20 cellular contexts compared by ENCODE assay signal in genomic region chr19:50301607-50301971, GRCh38. TPM values are rescaled to one million over a fixed set of nuclear protein-coding genes. Genes with fewer than 3 reads are reported as not detected.
"Had no signal": no experiment of that assay in that cellular context is flagged by ENCODE, and none has a peak within 500 bp of the region (broad histone marks: within the 10 kb centered on the region; RNA-seq: fewer than 3 reads in every experiment).

No MANE protein-coding gene starts in this region.

- FAIRE-seq: bronchial epithelial cell had no signal

- H3K9me3 Mint-ChIP-seq: activated naive CD4-positive, alpha-beta T cell treated with anti-CD3 and anti-CD28 coated beads, Interleukin-2, amount 50 U/mL, for 24 hours; T-helper 1 cell treated with Interleukin-12 subunit alpha and Interleukin-12 subunit beta and Interleukin-4 antibody, amounts not matched to agents 30 μg/mL and 1 μg/mL, for 36 hours had no signal

- H3K36me3 Mint-ChIP-seq: activated naive CD4-positive, alpha-beta T cell treated with anti-CD3 and anti-CD28 coated beads, Interleukin-2, amount 50 U/mL, for 24 hours had no signal

- H3K4me3 Mint-ChIP-seq: activated naive CD4-positive, alpha-beta T cell treated with anti-CD3 and anti-CD28 coated beads, Interleukin-2, amount 50 U/mL, for 24 hours; T-helper 1 cell treated with Interleukin-12 subunit alpha and Interleukin-12 subunit beta and Interleukin-4 antibody, amounts not matched to agents 30 μg/mL and 1 μg/mL, for 36 hours had no signal

- H3K27ac ChIP-seq: ascending aorta, body of pancreas had no signal

- H3K4me1 ChIP-seq: ascending aorta, body of pancreas had no signal

- H3K27me3 ChIP-seq: ascending aorta, body of pancreas had no signal

- DNase-seq: activated CD4-positive, alpha-beta T cell treated with anti-CD3 and anti-CD28 coated beads, Interleukin-2, amount 50 U/mL, for 4 hours; activated CD8-positive, alpha-beta memory T cell treated with anti-CD3 and anti-CD28 coated beads for 24 hours; activated T-cell treated with anti-CD3 and anti-CD28 coated beads, Interleukin-2, amount 50 U/mL, for 48 hours; body of pancreas; central memory CD4-positive, alpha-beta T cell; Karpas-422; MM.1S; NCI-H1105; NCI-H1436; NCI-H1694 treated with DMSO at 0.1 percent for 48 hours; NCI-H2029 treated with DMSO at 0.1 percent for 48 hours; NCI-H345; NCI-H510A; NCI-H526 treated with DMSO at 0.1 percent for 48 hours; NCI-H82; SHP77 treated with DMSO at 0.1 percent for 48 hours had no signal

- H3K4me3 ChIP-seq: ascending aorta, body of pancreas had no signal

- ATAC-seq: body of pancreas had no signal

- H3K9me3 ChIP-seq: ascending aorta, body of pancreas had no signal

- H3K27ac Mint-ChIP-seq: activated naive CD4-positive, alpha-beta T cell treated with anti-CD3 and anti-CD28 coated beads, Interleukin-2, amount 50 U/mL, for 24 hours; T-helper 1 cell treated with Interleukin-12 subunit alpha and Interleukin-12 subunit beta and Interleukin-4 antibody, amounts not matched to agents 30 μg/mL and 1 μg/mL, for 36 hours had no signal

RNA-seq across cellular contexts. Expression of gene KCNC3, which starts 27.6 kb away (rescaled TPM):
- total RNA-seq: bronchial epithelial cell had no signal
